In the genomic region with DNA sequence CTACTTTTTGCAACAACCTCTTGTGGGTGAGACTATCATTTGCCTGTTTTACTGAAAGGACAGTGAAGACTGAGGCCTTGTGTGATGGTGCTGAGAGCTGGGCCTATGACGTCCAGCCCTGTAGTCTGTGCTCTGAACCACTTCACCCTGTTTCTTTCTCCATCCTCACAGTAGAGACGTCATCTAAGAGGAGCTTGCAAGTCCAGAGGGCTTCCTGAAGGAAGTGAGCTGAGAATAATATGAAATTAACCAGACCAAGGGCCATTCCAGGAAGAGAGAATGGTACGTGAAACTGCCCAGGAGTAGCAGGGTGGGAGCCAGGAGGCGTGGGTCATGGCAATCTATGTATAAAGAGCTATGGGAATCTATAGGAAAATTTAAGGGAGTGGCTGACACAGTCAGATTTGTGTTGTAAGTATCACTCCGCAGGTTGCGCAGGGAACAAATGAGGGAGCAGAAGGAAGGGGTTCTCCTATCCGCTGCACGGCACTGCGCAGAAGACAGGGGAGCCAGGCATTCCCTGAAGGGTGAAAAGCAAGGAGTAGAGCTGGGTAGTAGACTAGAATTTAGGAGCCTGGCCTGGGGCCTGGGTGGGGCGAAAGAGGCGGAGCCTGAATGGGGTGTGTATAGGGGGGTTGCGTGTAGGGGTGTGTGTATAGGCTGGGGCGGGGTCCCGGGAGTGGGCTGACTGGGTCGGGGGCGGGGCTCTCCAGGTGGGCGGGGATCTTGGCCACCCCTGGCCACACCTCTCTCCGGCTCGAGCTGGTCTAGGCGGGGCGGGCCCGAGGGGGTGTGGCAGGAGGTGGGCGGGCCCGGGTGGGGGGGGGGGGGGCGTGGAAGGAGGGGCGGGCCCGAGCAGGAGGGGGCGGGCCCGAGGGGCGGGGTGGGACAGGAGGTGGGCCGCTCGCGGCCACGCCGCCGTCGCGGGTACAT, we compare ENCODE assay signal across 1 cellular context.
A peak's percentile ranks its signal among the peaks of the same experiment; 100 is the strongest.
TF ChIP-seq lines count a peak whose summit lies in the region.

FGFR4 (plus strand) TSS at position 931 of the 933 bp plus-strand sequence. CDS start 2,688 bp downstream, outside the sequence.

TF ChIP-seq in HepG2, 621 proteins besides CTCF, POLR2A, EP300 and RAD21 (continued from another document):
- TF ChIP-seq ZNF138 (CRISPR knock-in tag; IDR thresholded peaks at IDR 0.05; ENCODE audit: low read depth) (no peak; the same call in 1 of the 2 replicates), ZNF839 (CRISPR knock-in tag; IDR thresholded peaks at IDR 0.05; ENCODE audit: borderline replicate concordance) (no peak), ZNF383 (CRISPR knock-in tag; IDR thresholded peaks at IDR 0.05; ENCODE audit: borderline replicate concordance) (no peak), ZNF773 (CRISPR knock-in tag; IDR thresholded peaks at IDR 0.05; ENCODE audit: borderline replicate concordance) (no peak), SNRNP70 (IDR thresholded peaks at IDR 0.05; ENCODE audit: low read depth, low read length) (no peak), DNMT3B (CRISPR knock-in tag; conservative IDR thresholded peaks at IDR 0.05) (no peak), ZNF672 (CRISPR knock-in tag; IDR thresholded peaks at IDR 0.05) (no peak), EHMT2 (IDR thresholded peaks at IDR 0.05; ENCODE audit: borderline replicate concordance, low read depth, low read length) (no peak), MAZ (IDR thresholded peaks at IDR 0.05; ENCODE audit: borderline replicate concordance, low read depth, low read length) (no peak), MAZ (CRISPR knock-in tag; IDR thresholded peaks at IDR 0.05; ENCODE audit: low read depth) (no peak), ZNF260 (CRISPR knock-in tag; IDR thresholded peaks at IDR 0.05; ENCODE audit: borderline replicate concordance, low read depth) (no peak), JUND (CRISPR knock-in tag; IDR thresholded peaks at IDR 0.05) (no peak), SIX4 (CRISPR knock-in tag; IDR thresholded peaks at IDR 0.05) (no peak), CHD4 (IDR thresholded peaks at IDR 0.05; ENCODE audit: borderline replicate concordance, low read length) (0 out of 2 replicates have a peak, but pooled peaks have one; percentile 55), TARDBP (CRISPR knock-in tag; IDR thresholded peaks at IDR 0.05) (0 out of 2 replicates have a peak, but pooled peaks have one; percentile 6), ZFX (CRISPR knock-in tag; IDR thresholded peaks at IDR 0.05; ENCODE audit: low read depth) (0 out of 2 replicates have a peak, but pooled peaks have one; percentile 24), ZNF629 (CRISPR knock-in tag; conservative IDR thresholded peaks at IDR 0.05) (peak; percentile 25; the same call in 1 of the 2 replicates), ZNF558 (CRISPR knock-in tag; IDR thresholded peaks at IDR 0.05; ENCODE audit: borderline replicate concordance) (no peak), PAXIP1 (CRISPR knock-in tag; conservative IDR thresholded peaks at IDR 0.05) (no peak), ARNTL (CRISPR knock-in tag; IDR thresholded peaks at IDR 0.05) (no peak), HES4 (CRISPR knock-in tag; IDR thresholded peaks at IDR 0.05; ENCODE audit: borderline replicate concordance) (no peak)
- TF ChIP-seq, protein P1, sequence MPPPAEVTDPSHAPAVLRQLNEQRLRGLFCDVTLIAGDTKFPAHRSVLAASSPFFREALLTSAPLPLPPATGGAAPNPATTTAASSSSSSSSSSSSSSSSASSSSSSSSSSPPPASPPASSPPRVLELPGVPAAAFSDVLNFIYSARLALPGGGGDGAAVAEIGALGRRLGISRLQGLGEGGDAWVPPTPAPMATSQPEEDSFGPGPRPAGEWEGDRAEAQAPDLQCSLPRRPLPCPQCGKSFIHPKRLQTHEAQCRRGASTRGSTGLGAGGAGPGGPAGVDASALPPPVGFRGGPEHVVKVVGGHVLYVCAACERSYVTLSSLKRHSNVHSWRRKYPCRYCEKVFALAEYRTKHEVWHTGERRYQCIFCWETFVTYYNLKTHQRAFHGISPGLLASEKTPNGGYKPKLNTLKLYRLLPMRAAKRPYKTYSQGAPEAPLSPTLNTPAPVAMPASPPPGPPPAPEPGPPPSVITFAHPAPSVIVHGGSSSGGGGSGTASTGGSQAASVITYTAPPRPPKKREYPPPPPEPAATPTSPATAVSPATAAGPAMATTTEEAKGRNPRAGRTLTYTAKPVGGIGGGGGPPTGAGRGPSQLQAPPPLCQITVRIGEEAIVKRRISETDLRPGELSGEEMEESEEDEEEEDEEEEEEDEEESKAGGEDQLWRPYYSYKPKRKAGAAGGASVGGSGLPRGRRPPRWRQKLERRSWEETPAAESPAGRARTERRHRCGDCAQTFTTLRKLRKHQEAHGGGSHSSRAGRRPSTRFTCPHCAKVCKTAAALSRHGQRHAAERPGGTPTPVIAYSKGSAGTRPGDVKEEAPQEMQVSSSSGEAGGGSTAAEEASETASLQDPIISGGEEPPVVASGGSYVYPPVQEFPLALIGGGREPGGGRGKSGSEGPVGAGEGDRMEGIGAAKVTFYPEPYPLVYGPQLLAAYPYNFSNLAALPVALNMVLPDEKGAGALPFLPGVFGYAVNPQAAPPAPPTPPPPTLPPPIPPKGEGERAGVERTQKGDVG (CRISPR knock-in tag; IDR thresholded peaks at IDR 0.05; ENCODE audit: borderline replicate concordance), result no peak
- TF ChIP-seq, protein P2, sequence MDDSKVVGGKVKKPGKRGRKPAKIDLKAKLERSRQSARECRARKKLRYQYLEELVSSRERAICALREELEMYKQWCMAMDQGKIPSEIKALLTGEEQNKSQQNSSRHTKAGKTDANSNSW (CRISPR knock-in tag; IDR thresholded peaks at IDR 0.05; ENCODE audit: borderline replicate concordance), result no peak
- TF ChIP-seq, protein P3, sequence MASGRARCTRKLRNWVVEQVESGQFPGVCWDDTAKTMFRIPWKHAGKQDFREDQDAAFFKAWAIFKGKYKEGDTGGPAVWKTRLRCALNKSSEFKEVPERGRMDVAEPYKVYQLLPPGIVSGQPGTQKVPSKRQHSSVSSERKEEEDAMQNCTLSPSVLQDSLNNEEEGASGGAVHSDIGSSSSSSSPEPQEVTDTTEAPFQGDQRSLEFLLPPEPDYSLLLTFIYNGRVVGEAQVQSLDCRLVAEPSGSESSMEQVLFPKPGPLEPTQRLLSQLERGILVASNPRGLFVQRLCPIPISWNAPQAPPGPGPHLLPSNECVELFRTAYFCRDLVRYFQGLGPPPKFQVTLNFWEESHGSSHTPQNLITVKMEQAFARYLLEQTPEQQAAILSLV (CRISPR knock-in tag; IDR thresholded peaks at IDR 0.05; ENCODE audit: borderline replicate concordance), result no peak
- TF ChIP-seq, protein P4, sequence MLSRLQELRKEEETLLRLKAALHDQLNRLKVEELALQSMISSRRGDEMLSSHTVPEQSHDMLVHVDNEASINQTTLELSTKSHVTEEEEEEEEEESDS (CRISPR knock-in tag; IDR thresholded peaks at IDR 0.05; ENCODE audit: borderline replicate concordance), result no peak
